Comparison of ENCODE assay signal across 8 cellular contexts in genomic region chr3:127820221-127820870, GRCh38. TPM values are rescaled to one million over a fixed set of nuclear protein-coding genes. Genes with fewer than 3 reads are reported as not detected.
DNase-seq lines count a peak whose midpoint lies in the region; ATAC-seq and TF ChIP-seq lines count a peak whose summit lies in the region.

No MANE protein-coding gene starts in this region.

- WGBS in hepatocyte (ENCODE audit: low lambda C conversion rate, missing lambda C conversion rate): 60% methylated on average over 10 of the region's 10 CpGs

- H3K4me2 ChIP-seq in hepatocyte: peak overlapping the region; percentile 100

- H3K27me3 ChIP-seq in hepatocyte: peaks cover 4% of the 10 kb centered on the region

- H3K4me1 ChIP-seq in hepatocyte (ENCODE audit: insufficient read depth): peaks cover 42% of the 10 kb centered on the region

- no peaks in the 10 kb centered on the region for H3K9me3 ChIP-seq in hepatocyte (ENCODE audit: low read depth)

- H3K27ac Mint-ChIP-seq in natural killer cell: no peak overlapping the region
- no peak overlapping the region for H3K27ac Mint-ChIP-seq in natural killer cell treated with Interleukin-12 subunit alpha and Interleukin-12 subunit beta and Interleukin-15 and Interleukin-18, amount 100 ng/mL, for 72 hours

- TF ChIP-seq CTCF in natural killer cell (IDR thresholded peaks at IDR 0.05): no peak
- TF ChIP-seq CTCF in hepatocyte (IDR thresholded peaks at IDR 0.05; ENCODE audit: poor library complexity): no peak

- H3K4me3 ChIP-seq in hepatocyte: no peak overlapping the region

- H3K36me3 Mint-ChIP-seq in natural killer cell: no peaks in the 10 kb centered on the region
- no peaks in the 10 kb centered on the region for H3K36me3 Mint-ChIP-seq in natural killer cell treated with Interleukin-12 subunit alpha and Interleukin-12 subunit beta and Interleukin-15 and Interleukin-18, amount 100 ng/mL, for 72 hours

- DNase-seq in natural killer cell: no peak
- DNase-seq in natural killer cell treated with Interleukin-12 subunit alpha and Interleukin-12 subunit beta and Interleukin-15 and Interleukin-18, amount 100 ng/mL, for 72 hours (ENCODE audit: low spot score): no peak
- DNase-seq in SK-MEL-5 (ENCODE audit: low read depth, low spot score): peak; percentile 10
- DNase-seq in hepatocyte (ENCODE audit: low spot score): no peak
- DNase-seq in activated CD4-positive, alpha-beta T cell treated with anti-CD3 and anti-CD28 coated beads, Interleukin-2, amount 50 U/mL, for 4 hours: no peak
- no peak for DNase-seq in NCI-H774 (lab: John Stamatoyannopoulos, UW)
- DNase-seq in inferior parietal cortex (ENCODE audit: extremely low spot score): no peak

- H3K36me3 ChIP-seq in hepatocyte (replicated peaks; ENCODE audit: insufficient read depth, low read depth): no peaks in the 10 kb centered on the region

- intact Hi-C loops in natural killer cell (cut with micrococcal nuclease): no loop called here

- in situ Hi-C loops in SK-MEL-5 (cut with HindIII; ENCODE audit: low pct_unique_long_range_greater_than_20kb, low sequenced_read_pairs): no loop called here

- peak overlapping the region; percentile 0 for H3K4me3 Mint-ChIP-seq in natural killer cell
- no peak overlapping the region for H3K4me3 Mint-ChIP-seq in natural killer cell treated with Interleukin-12 subunit alpha and Interleukin-12 subunit beta and Interleukin-15 and Interleukin-18, amount 100 ng/mL, for 72 hours

- H3K27me3 Mint-ChIP-seq in natural killer cell (ENCODE audit: low read depth in 2 of 2): peaks cover 32 to 44% of the 10 kb centered on the region in 2 donors
- peaks cover 23 to 29% of the 10 kb centered on the region in 2 donors for H3K27me3 Mint-ChIP-seq in natural killer cell treated with Interleukin-12 subunit alpha and Interleukin-12 subunit beta and Interleukin-15 and Interleukin-18, amount 100 ng/mL, for 72 hours

- no peaks in the 10 kb centered on the region for H3K79me2 ChIP-seq in hepatocyte

- no peaks in the 10 kb centered on the region for H3K9me3 Mint-ChIP-seq in natural killer cell
- H3K9me3 Mint-ChIP-seq in natural killer cell treated with Interleukin-12 subunit alpha and Interleukin-12 subunit beta and Interleukin-15 and Interleukin-18, amount 100 ng/mL, for 72 hours: no peaks in the 10 kb centered on the region

- no peak overlapping the region for H2AFZ ChIP-seq in hepatocyte

- ATAC-seq in natural killer cell (no peak), HG02623 (IDR thresholded peaks at IDR 0.05; ENCODE audit: unreplicated experiment) (no peak)
- ATAC-seq in natural killer cell treated with Interleukin-12 subunit alpha and Interleukin-12 subunit beta and Interleukin-15 and Interleukin-18, amount 100 ng/mL, for 72 hours: no peak

- no peaks in the 10 kb centered on the region for H4K20me1 ChIP-seq in hepatocyte (ENCODE audit: insufficient read depth, poor library complexity, severe bottlenecking)

- no peaks in the 10 kb centered on the region for H3K9me2 ChIP-seq in hepatocyte (replicated peaks; ENCODE audit: insufficient read depth)

- peaks cover 10 to 12% of the 10 kb centered on the region in 2 donors for H3K4me1 Mint-ChIP-seq in natural killer cell
- peaks cover 6 to 12% of the 10 kb centered on the region in 2 donors for H3K4me1 Mint-ChIP-seq in natural killer cell treated with Interleukin-12 subunit alpha and Interleukin-12 subunit beta and Interleukin-15 and Interleukin-18, amount 100 ng/mL, for 72 hours (ENCODE audit: low read depth in 2 of 2)

- peak overlapping the region; percentile 78 for H3K27ac ChIP-seq in hepatocyte

RNA-seq across cellular contexts. Expression of gene MGLL, which starts 2.0 kb away (rescaled TPM):
- total RNA-seq in natural killer cell: 1 to 10 TPM; 2.7 to 4.6 (median 3.0) TPM
- total RNA-seq in natural killer cell treated with Interleukin-12 subunit alpha and Interleukin-12 subunit beta and Interleukin-15 and Interleukin-18, amount 100 ng/mL, for 72 hours: 1 to 10 TPM; 2.1 to 3.2 TPM
- 3.2 TPM in 2 replicates for total RNA-seq in SK-MEL-5 (2014; rRNA removed; shearing (Covaris generic))
- 10.0 and 13.7 TPM in 2 replicates for polyA plus RNA-seq in SK-MEL-5 (2015; cell fraction: cytosol; rRNA removed)
- 3.3 and 3.4 TPM in 2 replicates for polyA plus RNA-seq in SK-MEL-5 (2015; cell fraction: nucleus; rRNA removed)
- 5.4 and 7.3 TPM in 2 replicates for total RNA-seq in hepatocyte
- 19.5 and 21.4 TPM in 2 replicates for polyA plus RNA-seq in hepatocyte
